In genomic region chr13:60369242-60369641, GRCh38 we compare ENCODE assay signal across 9 cellular contexts. TPM values are rescaled to one million over a fixed set of nuclear protein-coding genes. Genes with fewer than 3 reads are reported as not detected.
DNase-seq lines count a peak whose midpoint lies in the region; ATAC-seq and TF ChIP-seq lines count a peak whose summit lies in the region.
"Had no signal": no experiment of that assay in that cellular context is flagged by ENCODE, and none has a peak within 500 bp of the region (broad histone marks: within the 10 kb centered on the region; RNA-seq: fewer than 3 reads in every experiment).

No MANE protein-coding gene starts in this region.

- no peaks in the 10 kb centered on the region for H3K27me3 ChIP-seq in AG04450 (ENCODE audit: control insufficient read depth, insufficient read depth, low read length)

- TF ChIP-seq CTCF in AG04450 (IDR thresholded peaks at IDR 0.05; ENCODE audit: low read depth, low read length) (peak; percentile 43), LNCaP clone FGC (IDR thresholded peaks at IDR 0.05; ENCODE audit: control insufficient read depth, extremely low read depth, insufficient read depth) (peak; percentile 37), fibroblast of mammary gland (conservative IDR thresholded peaks at IDR 0.05; ENCODE audit: control insufficient read depth, insufficient read depth, low read depth, low read length) (peak; percentile 47)

- ATAC-seq in GM18861 (IDR thresholded peaks at IDR 0.05; ENCODE audit: unreplicated experiment) (peak; percentile 63), GM18520 (IDR thresholded peaks at IDR 0.05; ENCODE audit: unreplicated experiment) (no peak), HG02970 (IDR thresholded peaks at IDR 0.05; ENCODE audit: low FRiP score, unreplicated experiment) (no peak)

- POLR2A ChIA-PET in AG04450 (lab: Yijun Ruan, JAX): no interaction called here

- H3K27ac ChIP-seq in AG04450 (ENCODE audit: low read depth, low read length): no peak overlapping the region

- H3K9me3 ChIP-seq in AG04450 (ENCODE audit: control insufficient read depth, insufficient read depth, low read length): no peaks in the 10 kb centered on the region

- CTCF ChIA-PET in AG04450 (lab: Charles Lee): interaction anchor here (0.6 to 1.9 kb wide), 13 partner anchors 9 to 1005 kb away, joined by 3 to 11 read pairs (median 3); no protein-coding TSS in a partner anchor

- DNase-seq in AG04450 (ENCODE audit: low read depth, low spot score): no peak
- no peak for DNase-seq in LNCaP clone FGC (ENCODE audit: low read depth)
- DNase-seq in fibroblast of mammary gland (ENCODE audit: low read depth): no peak
- DNase-seq in globus pallidus (ENCODE audit: low spot score): no peak
- DNase-seq in stimulated activated naive CD4-positive, alpha-beta T cell (lab: John Stamatoyannopoulos, UW): no peak
- DNase-seq: islet precursor cell had no signal

- H3K4me3 ChIP-seq in AG04450 (ENCODE audit: low read depth, low read length): no peak overlapping the region
- no peak overlapping the region for H3K4me3 ChIP-seq in LNCaP clone FGC (ENCODE audit: low read depth, low read length)
- no peak overlapping the region for H3K4me3 ChIP-seq in fibroblast of mammary gland (ENCODE audit: control insufficient read depth, low read depth, low read length)

RNA-seq across cellular contexts. Expression of gene TDRD3, which starts 27.8 kb away (rescaled TPM):
- 8.3 and 10.8 TPM in 2 replicates for polyA plus RNA-seq in AG04450 (2011; rRNA removed)
- polyA minus RNA-seq in AG04450 (2011; rRNA and poly(A)+ RNA removed): 9.8 and 21.0 TPM in 2 replicates
